In the genomic region with DNA sequence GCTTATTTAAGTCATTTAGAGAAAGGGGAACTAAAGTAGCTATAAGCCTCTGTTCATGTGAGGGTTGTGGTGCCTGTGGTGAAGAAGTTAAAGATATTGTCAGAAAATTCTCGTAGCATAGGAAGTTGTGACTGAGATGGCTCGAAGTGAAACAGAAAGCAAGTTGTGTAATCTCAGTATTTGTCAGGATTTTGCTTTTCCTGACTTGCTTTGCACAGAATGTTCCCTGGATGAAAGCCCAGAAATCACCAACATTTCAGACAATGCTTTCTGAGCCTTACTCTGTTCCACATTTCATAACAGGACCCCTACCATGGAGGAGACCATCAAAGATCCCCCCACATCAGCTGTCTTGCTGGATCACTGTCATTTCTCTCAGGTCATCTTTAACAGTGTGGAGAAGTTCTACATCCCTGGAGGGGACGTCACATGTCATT, we compare ENCODE assay signal across 8 cellular contexts. TPM values are rescaled to one million over a fixed set of nuclear protein-coding genes. Genes with fewer than 3 reads are reported as not detected.
DNase-seq lines count a peak whose midpoint lies in the region; ATAC-seq and TF ChIP-seq lines count a peak whose summit lies in the region.

No MANE protein-coding gene starts in this region.

- no peaks in the 10 kb centered on the region for H4K20me1 ChIP-seq in H9 (ENCODE audit: control insufficient read depth, insufficient read depth, insufficient read length)

- no peak overlapping the region for H3K4ac ChIP-seq in H9 (ENCODE audit: low read depth, low read length)

- H4K8ac ChIP-seq in H9 (replicated peaks; ENCODE audit: insufficient read length, low read depth, low read length) = no peak overlapping the region

- no peaks in the 10 kb centered on the region for H3K79me1 ChIP-seq in H9 (ENCODE audit: insufficient read depth, low read depth, low read length, poor library complexity, severe bottlenecking)

- intact Hi-C loops in sciatic nerve (cut with DNase I) = no loop called here

- no peak overlapping the region for H3K14ac ChIP-seq in H9 (ENCODE audit: insufficient read depth, low read length)

- H3K27me3 Mint-ChIP-seq in activated CD4-positive, alpha-beta memory T cell treated with anti-CD3 and anti-CD28 coated beads, Interleukin-2, amount 10 ng/mL, durations not matched to agents 7 days and 5 days = no peaks in the 10 kb centered on the region
- no peaks in the 10 kb centered on the region for H3K27me3 Mint-ChIP-seq in H9 (ENCODE audit: low read depth)

- no peak overlapping the region for H2BK5ac ChIP-seq in H9 (ENCODE audit: insufficient read length, low read length)

- H3K4me2 ChIP-seq in H9 (ENCODE audit: insufficient read depth, insufficient read length, low read length) = no peak overlapping the region

- peak overlapping the region; percentile 87 to 97 (median 92) for H3K27ac ChIP-seq in gastroesophageal sphincter
- no peak overlapping the region for H3K27ac ChIP-seq in H9 (ENCODE audit: insufficient read length, low read depth, low read length)

- no peaks in the 10 kb centered on the region for H3K79me2 ChIP-seq in H9 (ENCODE audit: insufficient read depth, low read length)

- CTCF ChIA-PET in activated CD4-positive, alpha-beta memory T cell treated with anti-CD3 and anti-CD28 coated beads, Interleukin-2, amount 10 ng/mL, durations not matched to agents 7 days and 5 days (lab: Charles Lee) = interaction anchor here (0.9 to 5.5 kb wide), 7 partner anchors 10 to 43 kb away, joined by 3 to 23 read pairs (median 9); no protein-coding TSS in a partner anchor

- ATAC-seq in GM19372 (IDR thresholded peaks at IDR 0.05; ENCODE audit: low read depth, unreplicated experiment) (peak; percentile 67), HG03457 (IDR thresholded peaks at IDR 0.05; ENCODE audit: unreplicated experiment) (peak; percentile 54), gastroesophageal sphincter (peak; percentile 93), sciatic nerve (peak; percentile 93)

- no peak overlapping the region for H2AFZ ChIP-seq in H9 (ENCODE audit: low read length)

- no peak for TF ChIP-seq CTCF in gastroesophageal sphincter (IDR thresholded peaks at IDR 0.05)
- TF ChIP-seq CTCF in H9 (conservative IDR thresholded peaks at IDR 0.05) = no peak

- no peaks in the 10 kb centered on the region for H3K9me3 ChIP-seq in gastroesophageal sphincter
- no peaks in the 10 kb centered on the region for H3K9me3 ChIP-seq in H9 (ENCODE audit: control insufficient read depth, low read depth, low read length)

- no peak overlapping the region for H2BK12ac ChIP-seq in H9 (ENCODE audit: insufficient read length, low read depth, low read length)

- H3K56ac ChIP-seq in H9 (ENCODE audit: insufficient read length, low read depth, low read length) = no peak overlapping the region

- H3K36me3 Mint-ChIP-seq in activated CD4-positive, alpha-beta memory T cell treated with anti-CD3 and anti-CD28 coated beads, Interleukin-2, amount 10 ng/mL, durations not matched to agents 7 days and 5 days (ENCODE audit: low read depth) = peaks cover 47% of the 10 kb centered on the region
- peaks cover 0 to 6% (median 0%) of the 10 kb centered on the region in 3 experiments; a peak in 3 of 7 replicates for H3K36me3 Mint-ChIP-seq in H9 (ENCODE audit: insufficient read depth in 1 of 3, low read depth in 3 of 3)

- no peaks in the 10 kb centered on the region for H3K27me3 ChIP-seq in gastroesophageal sphincter
- no peaks in the 10 kb centered on the region for H3K27me3 ChIP-seq in H9 (ENCODE audit: insufficient read depth, low read length)

- no peak overlapping the region for H3T11ph ChIP-seq in H9 (ENCODE audit: low read length)

- whole genome bisulfite sequencing in gastroesophageal sphincter (ENCODE audit: low coverage in 1 of 2), 2 donors = 5 to 8% methylated on average over 3 of the region's 3 CpGs
- WGBS in H9 (ENCODE audit: extremely low coverage, insufficient read length, low lambda C conversion rate) = no CpG with 5 or more reads among the region's 3 CpGs

- no peak overlapping the region for H4K91ac ChIP-seq in H9 (ENCODE audit: insufficient read length, low read depth, low read length)

- H3K4me1 Mint-ChIP-seq in activated CD4-positive, alpha-beta memory T cell treated with anti-CD3 and anti-CD28 coated beads, Interleukin-2, amount 10 ng/mL, durations not matched to agents 7 days and 5 days = peaks cover 61% of the 10 kb centered on the region
- peaks cover 4 to 13% of the 10 kb centered on the region in 2 experiments for H3K4me1 Mint-ChIP-seq in H9

- no peak overlapping the region for H3K23ac ChIP-seq in H9 (ENCODE audit: insufficient read length, low read depth, low read length)

- POLR2A ChIA-PET in activated CD4-positive, alpha-beta memory T cell treated with anti-CD3 and anti-CD28 coated beads, Interleukin-2, amount 10 ng/mL, durations not matched to agents 7 days and 5 days (lab: Charles Lee) = interaction anchor here (0.7 to 2.5 kb wide), 8 partner anchors 8 to 1009 kb away, joined by 3 to 17 read pairs (median 3); a partner anchor contains a TSS

- H3K18ac ChIP-seq in H9 (ENCODE audit: insufficient read length, low read depth, low read length) = no peak overlapping the region

- peak overlapping the region; percentile 74 for H3K27ac Mint-ChIP-seq in activated CD4-positive, alpha-beta memory T cell treated with anti-CD3 and anti-CD28 coated beads, Interleukin-2, amount 10 ng/mL, durations not matched to agents 7 days and 5 days
- H3K27ac Mint-ChIP-seq in H9 = no peak overlapping the region

- H3K9me3 Mint-ChIP-seq in activated CD4-positive, alpha-beta memory T cell treated with anti-CD3 and anti-CD28 coated beads, Interleukin-2, amount 10 ng/mL, durations not matched to agents 7 days and 5 days = no peaks in the 10 kb centered on the region
- no peaks in the 10 kb centered on the region for H3K9me3 Mint-ChIP-seq in H9

- H3K4me1 ChIP-seq in gastroesophageal sphincter (peaks cover 22 to 84% (median 29%) of the 10 kb centered on the region in 3 donors), H9 (ENCODE audit: insufficient read depth, low read length) (no peaks in the 10 kb centered on the region)

- peak in 10 of 14 donors; percentile 1 to 39 (median 32) for DNase-seq in C1 segment of cervical spinal cord (lab: John Stamatoyannopoulos, UW)
- DNase-seq in activated CD4-positive, alpha-beta memory T cell treated with anti-CD3 and anti-CD28 coated beads, Interleukin-2, amount 10 ng/mL, durations not matched to agents 7 days and 5 days = peak; percentile 61
- no peak for DNase-seq in sciatic nerve (ENCODE audit: low spot score)
- DNase-seq in H9 = no peak
- DNase-seq in NCI-H1092 treated with DMSO at 0.1 percent for 48 hours (lab: John Stamatoyannopoulos, UW) = no peak

- H3K4me3 Mint-ChIP-seq in activated CD4-positive, alpha-beta memory T cell treated with anti-CD3 and anti-CD28 coated beads, Interleukin-2, amount 10 ng/mL, durations not matched to agents 7 days and 5 days = peak overlapping the region; percentile 56
- H3K4me3 Mint-ChIP-seq in H9 = no peak overlapping the region; a peak in 1 of 5 replicates

- TF ChIP-seq POLR2A in gastroesophageal sphincter (IDR thresholded peaks at IDR 0.05) = no peak

- H3K9ac ChIP-seq in H9 (ENCODE audit: extremely low read depth, insufficient read length, low read length) = no peak overlapping the region

- TF ChIP-seq EP300 in gastroesophageal sphincter (IDR thresholded peaks at IDR 0.05) = no peak

- peaks cover 0 to 39% of the 10 kb centered on the region in 2 donors for H3K36me3 ChIP-seq in gastroesophageal sphincter

- H4K5ac ChIP-seq in H9 (ENCODE audit: insufficient read length, low read depth, low read length) = no peak overlapping the region

- H3K23me2 ChIP-seq in H9 (ENCODE audit: insufficient read length, low read depth, low read length, poor library complexity, severe bottlenecking) = no peaks in the 10 kb centered on the region

- H2BK20ac ChIP-seq in H9 (ENCODE audit: low read depth, low read length, poor library complexity, severe bottlenecking) = no peak overlapping the region

- H2BK15ac ChIP-seq in H9 (ENCODE audit: low read depth, low read length) = no peak overlapping the region

- no peak overlapping the region for H2AK5ac ChIP-seq in H9 (ENCODE audit: insufficient read length, low read length)

- H2BK120ac ChIP-seq in H9 (ENCODE audit: low read depth, low read length, poor library complexity, severe bottlenecking) = no peak overlapping the region

- peak overlapping the region; percentile 39 to 43 for H3K4me3 ChIP-seq in gastroesophageal sphincter

RNA-seq across cellular contexts. Expression of a gene that starts 10.6 kb away (rescaled TPM):
- 100 to 1,000 TPM; 162 to 176 TPM for total RNA-seq in activated CD4-positive, alpha-beta memory T cell treated with anti-CD3 and anti-CD28 coated beads, Interleukin-2, amount 10 ng/mL, durations not matched to agents 7 days and 5 days
- total RNA-seq in gastroesophageal sphincter = 100 to 1,000 TPM; 177 to 244 (median 227) TPM
- 206 TPM for total RNA-seq in sciatic nerve
- 19.1 and 23.1 TPM in 2 replicates for total RNA-seq in H9 (2021)

RNA-seq across cellular contexts. Expression of a gene that starts 24.4 kb away (rescaled TPM):
- total RNA-seq in activated CD4-positive, alpha-beta memory T cell treated with anti-CD3 and anti-CD28 coated beads, Interleukin-2, amount 10 ng/mL, durations not matched to agents 7 days and 5 days = not detected
- total RNA-seq in gastroesophageal sphincter = not detected
- 0.27 TPM for total RNA-seq in sciatic nerve
- total RNA-seq in H9 (2021) = 1.1 and 2.4 TPM in 2 replicates

RNA-seq across cellular contexts. Expression of a gene that starts 51.2 kb away (rescaled TPM):
- 10 to 100 TPM; 55.6 to 61.2 TPM for total RNA-seq in activated CD4-positive, alpha-beta memory T cell treated with anti-CD3 and anti-CD28 coated beads, Interleukin-2, amount 10 ng/mL, durations not matched to agents 7 days and 5 days
- total RNA-seq in gastroesophageal sphincter = 100 to 1,000 TPM in 1 of 4 donors, 10 to 100 TPM in 3; 65.0 to 112 (median 82.7) TPM
- 40.7 TPM for total RNA-seq in sciatic nerve
- total RNA-seq in H9 (2021) = 84.7 and 91.5 TPM in 2 replicates

Comparison
In these comparisons a context has a peak if more than half of its experiments do, and no peak if none do; other contexts are left out.
1. DNase-seq: peak in C1 segment of cervical spinal cord (10 of 14) and activated CD4-positive, alpha-beta memory T cell treated with anti-CD3 and anti-CD28 coated beads, Interleukin-2, amount 10 ng/mL, durations not matched to agents 7 days and 5 days (single experiment); none in sciatic nerve (single experiment), H9 (single experiment) and NCI-H1092 treated with DMSO at 0.1 percent for 48 hours (single experiment).
2. Peak in every context shown above with its lines, with median percentiles within 50 percentile points of each other: ATAC-seq.